In genomic region chr5:93076566-93076965, GRCh38 we compare ENCODE assay signal across 22 cellular contexts.
DNase-seq lines count a peak whose midpoint lies in the region; ATAC-seq and TF ChIP-seq lines count a peak whose summit lies in the region.
"Had no signal": no experiment of that assay in that cellular context is flagged by ENCODE, and none has a peak within 500 bp of the region (broad histone marks: within the 10 kb centered on the region; RNA-seq: fewer than 3 reads in every experiment).

No MANE protein-coding gene starts in this region.

- WGBS in smooth muscle cell (ENCODE audit: low lambda C conversion rate): 94% methylated on average over 4 of the region's 4 CpGs

- no peaks in the 10 kb centered on the region; the same call in 1 of the 2 replicates for H3K27me3 Mint-ChIP-seq in HFFc6 (ENCODE audit: insufficient read depth)
- H3K27me3 Mint-ChIP-seq: CD4-positive, alpha-beta memory T cell had no signal

- TF ChIP-seq CTCF in HFFc6 (IDR thresholded peaks at IDR 0.05): no peak
- no peak for TF ChIP-seq CTCF in dorsolateral prefrontal cortex (IDR thresholded peaks at IDR 0.05 in 54 of 56, conservative IDR thresholded peaks at IDR 0.05 in 2 of 56; ENCODE audit: low read depth in 1 of 56, partially characterized antibody in 56 of 56)
- TF ChIP-seq CTCF in smooth muscle cell (IDR thresholded peaks at IDR 0.05; ENCODE audit: borderline replicate concordance, insufficient read depth, poor library complexity, severe bottlenecking): no peak

- no peak overlapping the region; the same call in 1 of the 2 replicates for H3K4me3 Mint-ChIP-seq in HFFc6
- H3K4me3 Mint-ChIP-seq: CD4-positive, alpha-beta memory T cell had no signal

- DNase-seq in HFFc6 (no peak), SJSA1 (ENCODE audit: low read depth in 1 of 2, low spot score in 2 of 2) (no peak), dorsolateral prefrontal cortex (no peak), smooth muscle cell (lab: John Stamatoyannopoulos, UW; ENCODE audit: unreplicated experiment) (no peak), T1000 (lab: John Stamatoyannopoulos, UW) (no peak), DMS79 treated with DMSO at 0.1 percent for 48 hours (lab: John Stamatoyannopoulos, UW) (no peak)
- DNase-seq: CD4-positive, alpha-beta memory T cell; DMS153; H7; KG1; NCI-H1105; NCI-H146; NCI-H2029; NCI-H2227 treated with DMSO at 0.1 percent for 48 hours; NCI-H510A; NCI-H774; NK-92 treated with Interleukin-12 subunit alpha and Interleukin-12 subunit beta, amount 100 ng/mL, for 24 hours had no signal

- no peaks in the 10 kb centered on the region for H4K20me1 ChIP-seq in smooth muscle cell (ENCODE audit: low read depth)
- H4K20me1 ChIP-seq: BLaER1 treated with 17β-estradiol and CSF1 and Interleukin-3, amounts not matched to agents 10 nM and 100 nM had no signal

- no peaks in the 10 kb centered on the region for H3K9me3 ChIP-seq in SJSA1 (replicated peaks)
- no peaks in the 10 kb centered on the region for H3K9me3 ChIP-seq in smooth muscle cell (replicated peaks; ENCODE audit: low read depth)
- H3K9me3 ChIP-seq: BLaER1 treated with 17β-estradiol and CSF1 and Interleukin-3, amounts not matched to agents 10 nM and 100 nM had no signal

- no peak overlapping the region for H3K9ac ChIP-seq in smooth muscle cell (ENCODE audit: low read depth)
- H3K9ac ChIP-seq: BLaER1 treated with 17β-estradiol and CSF1 and Interleukin-3, amounts not matched to agents 10 nM and 100 nM had no signal

- no peak overlapping the region for H2AFZ ChIP-seq in smooth muscle cell (ENCODE audit: low read depth)

- peaks cover 3% of the 10 kb centered on the region; the same call in 1 of the 2 replicates for H3K36me3 Mint-ChIP-seq in HFFc6 (ENCODE audit: low read depth)
- H3K36me3 Mint-ChIP-seq: CD4-positive, alpha-beta memory T cell had no signal

- intact Hi-C loops in dorsolateral prefrontal cortex (cut with DNase I): loop anchor here in 1 of 2 donors (5.0 kb wide), 1 partner anchor 44 kb away; no protein-coding TSS in a partner anchor

- peak overlapping the region; percentile 26 for H3K27ac Mint-ChIP-seq in HFFc6
- H3K27ac Mint-ChIP-seq: CD4-positive, alpha-beta memory T cell had no signal

- H3K79me2 ChIP-seq in smooth muscle cell (ENCODE audit: low read depth): no peaks in the 10 kb centered on the region

- peak overlapping the region; percentile 25 for H3K4me2 ChIP-seq in smooth muscle cell
- H3K4me2 ChIP-seq: BLaER1 treated with 17β-estradiol and CSF1 and Interleukin-3, amounts not matched to agents 10 nM and 100 nM had no signal

- no peak overlapping the region for H3K4me3 ChIP-seq in SJSA1
- no peak overlapping the region for H3K4me3 ChIP-seq in dorsolateral prefrontal cortex
- H3K4me3 ChIP-seq in smooth muscle cell: no peak overlapping the region
- H3K4me3 ChIP-seq: BLaER1 treated with 17β-estradiol and CSF1 and Interleukin-3, amounts not matched to agents 10 nM and 100 nM; SK-N-MC had no signal

- H3K27ac ChIP-seq in SJSA1 (peak overlapping the region; percentile 87; the same call in 1 of the 2 replicates), dorsolateral prefrontal cortex (peak overlapping the region in 32 of 59 donors; percentile 4 to 80 (median 50)), smooth muscle cell (ENCODE audit: low read depth) (no peak overlapping the region)
- H3K27ac ChIP-seq: BLaER1 treated with 17β-estradiol and CSF1 and Interleukin-3, amounts not matched to agents 10 nM and 100 nM; HL-60; SK-N-MC had no signal

- no peaks in the 10 kb centered on the region for H3K27me3 ChIP-seq in SJSA1 (replicated peaks)
- no peaks in the 10 kb centered on the region for H3K27me3 ChIP-seq in dorsolateral prefrontal cortex
- H3K27me3 ChIP-seq in smooth muscle cell (ENCODE audit: low read depth): no peaks in the 10 kb centered on the region
- H3K27me3 ChIP-seq: BLaER1 treated with 17β-estradiol and CSF1 and Interleukin-3, amounts not matched to agents 10 nM and 100 nM had no signal

- no peak for ATAC-seq in GM21515 (IDR thresholded peaks at IDR 0.05; ENCODE audit: unreplicated experiment)
- ATAC-seq: Right ventricle myocardium inferior had no signal

- H3K36me3 ChIP-seq in SJSA1 (no peaks in the 10 kb centered on the region), smooth muscle cell (ENCODE audit: low read depth) (no peaks in the 10 kb centered on the region)
- H3K36me3 ChIP-seq: BLaER1 treated with 17β-estradiol and CSF1 and Interleukin-3, amounts not matched to agents 10 nM and 100 nM had no signal

- no peaks in the 10 kb centered on the region for H3K9me3 Mint-ChIP-seq in HFFc6

- peaks cover 79% of the 10 kb centered on the region for H3K4me1 Mint-ChIP-seq in HFFc6 (ENCODE audit: low read depth)
- H3K4me1 Mint-ChIP-seq: CD4-positive, alpha-beta memory T cell had no signal

- peaks cover 40% of the 10 kb centered on the region for H3K4me1 ChIP-seq in SJSA1 (replicated peaks)
- H3K4me1 ChIP-seq in smooth muscle cell (ENCODE audit: low read depth): peaks cover 6% of the 10 kb centered on the region

- H3F3A ChIP-seq in smooth muscle cell (ENCODE audit: low read depth): peaks cover 16% of the 10 kb centered on the region
